In the genomic region with DNA sequence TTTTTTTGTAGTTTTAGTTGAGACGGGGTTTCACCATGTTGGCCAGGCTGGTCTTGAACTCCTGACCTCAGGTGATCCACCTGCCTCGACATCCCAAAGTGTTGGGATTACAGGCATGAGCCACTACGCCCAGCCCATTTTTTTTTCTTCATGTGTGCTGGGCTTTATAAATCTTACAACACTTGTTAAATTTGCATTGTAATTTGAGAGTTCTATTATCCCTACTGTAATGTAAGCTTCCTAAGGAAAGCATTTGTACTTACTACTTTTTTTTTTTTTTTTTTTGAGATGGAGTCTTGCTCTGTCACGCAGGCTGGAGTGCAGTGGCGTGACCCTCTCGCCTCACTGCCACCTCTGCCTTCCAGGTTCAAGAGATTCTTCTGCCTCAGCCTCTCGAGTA, we compare ENCODE assay signal across 8 cellular contexts. TPM values are rescaled to one million over a fixed set of nuclear protein-coding genes. Genes with fewer than 3 reads are reported as not detected.
DNase-seq lines count a peak whose midpoint lies in the region; ATAC-seq and TF ChIP-seq lines count a peak whose summit lies in the region.
"Not testable (repeated sequence)": the region's sequence is repeated elsewhere in the genome, so short reads cannot be mapped to it uniquely, and the experiment has no call there.

No MANE protein-coding gene starts in this region.

- 44 to 76% (median 63%) methylated on average over 7 of the region's 7 CpGs for WGBS in stomach, 5 donors

- H3K4me2 ChIP-seq in Karpas-422 (ENCODE audit: low read depth, low read length, poor library complexity, severe bottlenecking): peak overlapping the region; percentile 20

- not testable (repeated sequence) for H3K9me3 Mint-ChIP-seq in T-cell; activated T-cell treated with anti-CD3 and anti-CD28 coated beads, Interleukin-2, amount 50 U/mL, for 72 hours; MCF 10A (ENCODE audit: unreplicated experiment); natural killer cell treated with Interleukin-12 subunit alpha and Interleukin-12 subunit beta and Interleukin-15 and Interleukin-18, amount 100 ng/mL, for 72 hours

- not testable (repeated sequence) for TF ChIP-seq EP300 in stomach (IDR thresholded peaks at IDR 0.05)

- POLR2A ChIA-PET in T-cell (lab: Charles Lee): interaction anchor here in 1 of 2 donors (0.6 kb wide), 2 partner anchors 14 to 28 kb away, joined by 3 read pairs; no protein-coding TSS in a partner anchor
- POLR2A ChIA-PET in MCF 10A (lab: Yijun Ruan, JAX): interaction anchor here (1.2 to 1.9 kb wide), 2 partner anchors 10 to 66 kb away, joined by 3 to 4 read pairs; a partner anchor contains a TSS

- intact Hi-C loops in MCF 10A (cut with micrococcal nuclease): loop anchor here (1.0 to 5.0 kb wide), 2 partner anchors 122 to 165 kb away; a partner anchor contains a TSS
- intact Hi-C loops in stomach (cut with DNase I; ENCODE audit: low total_unique reads): not testable (repeated sequence)

- H3K4me3 Mint-ChIP-seq in T-cell: peak overlapping the region; percentile 47 to 93 (median 53)
- peak overlapping the region; percentile 80 to 98 for H3K4me3 Mint-ChIP-seq in activated T-cell treated with anti-CD3 and anti-CD28 coated beads, Interleukin-2, amount 50 U/mL, for 72 hours
- peak overlapping the region; percentile 58 for H3K4me3 Mint-ChIP-seq in MCF 10A (ENCODE audit: unreplicated experiment)
- H3K4me3 Mint-ChIP-seq in natural killer cell treated with Interleukin-12 subunit alpha and Interleukin-12 subunit beta and Interleukin-15 and Interleukin-18, amount 100 ng/mL, for 72 hours: peak overlapping the region; percentile 63

- not testable (repeated sequence) for H3K9me3 ChIP-seq in Karpas-422 (ENCODE audit: low read length); stomach

- ATAC-seq in T-cell (replicated peaks in 1 of 4); activated T-cell treated with anti-CD3 and anti-CD28 coated beads, Interleukin-2, amount 50 U/mL, for 72 hours (replicated peaks in 1 of 2); natural killer cell treated with Interleukin-12 subunit alpha and Interleukin-12 subunit beta and Interleukin-15 and Interleukin-18, amount 100 ng/mL, for 72 hours: not testable (repeated sequence)
- ATAC-seq in foreskin keratinocyte: peak; percentile 14

- TSS peak; percentile 94 for BruUV-seq in MCF 10A (replicated peaks; lab: Mats Ljungman, UMichigan)

- peaks cover 15% of the 10 kb centered on the region for H3K36me3 Mint-ChIP-seq in T-cell
- H3K36me3 Mint-ChIP-seq in activated T-cell treated with anti-CD3 and anti-CD28 coated beads, Interleukin-2, amount 50 U/mL, for 72 hours (ENCODE audit: insufficient read depth in 2 of 2); MCF 10A (ENCODE audit: insufficient read depth, unreplicated experiment); natural killer cell treated with Interleukin-12 subunit alpha and Interleukin-12 subunit beta and Interleukin-15 and Interleukin-18, amount 100 ng/mL, for 72 hours: not testable (repeated sequence)

- DNase-seq in DMS53 (lab: John Stamatoyannopoulos, UW) (peak; percentile 16), foreskin keratinocyte (peak; percentile 69 to 78)
- not testable (repeated sequence) for DNase-seq in Karpas-422; T-cell; activated T-cell treated with anti-CD3 and anti-CD28 coated beads, Interleukin-2, amount 50 U/mL, for 72 hours; MCF 10A (ENCODE audit: unreplicated experiment); natural killer cell treated with Interleukin-12 subunit alpha and Interleukin-12 subunit beta and Interleukin-15 and Interleukin-18, amount 100 ng/mL, for 72 hours (ENCODE audit: low spot score); stomach

- H3K27ac Mint-ChIP-seq in T-cell: not testable (repeated sequence)
- H3K27ac Mint-ChIP-seq in activated T-cell treated with anti-CD3 and anti-CD28 coated beads, Interleukin-2, amount 50 U/mL, for 72 hours: peak overlapping the region; percentile 88
- H3K27ac Mint-ChIP-seq in MCF 10A (ENCODE audit: low read depth, unreplicated experiment): peak overlapping the region; percentile 92
- peak overlapping the region in 1 of 2 donors; percentile 94 for H3K27ac Mint-ChIP-seq in natural killer cell treated with Interleukin-12 subunit alpha and Interleukin-12 subunit beta and Interleukin-15 and Interleukin-18, amount 100 ng/mL, for 72 hours

- not testable (repeated sequence) for H3K9ac ChIP-seq in Karpas-422 (ENCODE audit: low read length)

- CTCF ChIA-PET in T-cell (lab: Charles Lee): not testable (repeated sequence)
- CTCF ChIA-PET in MCF 10A (lab: Yijun Ruan, JAX): interaction anchor here (0.6 kb wide), 1 partner anchor 103 kb away, joined by 3 read pairs; no protein-coding TSS in a partner anchor

- not testable (repeated sequence) for H3K9me2 ChIP-seq in Karpas-422 (replicated peaks; ENCODE audit: insufficient read depth, low read length)

- TF ChIP-seq CTCF in MCF 10A (IDR thresholded peaks at IDR 0.05; ENCODE audit: unreplicated experiment); foreskin keratinocyte (conservative IDR thresholded peaks at IDR 0.05); stomach (IDR thresholded peaks at IDR 0.05): not testable (repeated sequence)

- H3K4me1 Mint-ChIP-seq in T-cell: peaks cover 42 to 51% (median 45%) of the 10 kb centered on the region in 3 donors
- peaks cover 43% of the 10 kb centered on the region for H3K4me1 Mint-ChIP-seq in activated T-cell treated with anti-CD3 and anti-CD28 coated beads, Interleukin-2, amount 50 U/mL, for 72 hours (ENCODE audit: low read depth)
- peaks cover 12% of the 10 kb centered on the region for H3K4me1 Mint-ChIP-seq in MCF 10A (ENCODE audit: insufficient read depth, unreplicated experiment)
- H3K4me1 Mint-ChIP-seq in natural killer cell treated with Interleukin-12 subunit alpha and Interleukin-12 subunit beta and Interleukin-15 and Interleukin-18, amount 100 ng/mL, for 72 hours (ENCODE audit: low read depth in 2 of 2): peaks cover 26 to 30% of the 10 kb centered on the region in 2 donors

- not testable (repeated sequence) for H3K27me3 Mint-ChIP-seq in T-cell; activated T-cell treated with anti-CD3 and anti-CD28 coated beads, Interleukin-2, amount 50 U/mL, for 72 hours (ENCODE audit: low read depth); MCF 10A (ENCODE audit: insufficient read depth, unreplicated experiment); natural killer cell treated with Interleukin-12 subunit alpha and Interleukin-12 subunit beta and Interleukin-15 and Interleukin-18, amount 100 ng/mL, for 72 hours

- H3K27me3 ChIP-seq in Karpas-422 (ENCODE audit: low read length); foreskin keratinocyte; stomach: not testable (repeated sequence)

- peaks cover 76% of the 10 kb centered on the region for H3K79me2 ChIP-seq in Karpas-422 (ENCODE audit: low read length)

- not testable (repeated sequence) for H4K20me1 ChIP-seq in Karpas-422 (ENCODE audit: insufficient read depth, low read depth, low read length)

- peaks cover 33% of the 10 kb centered on the region for H3K4me1 ChIP-seq in Karpas-422 (ENCODE audit: low read length)
- peaks cover 17% of the 10 kb centered on the region for H3K4me1 ChIP-seq in foreskin keratinocyte
- H3K4me1 ChIP-seq in stomach: peaks cover 9 to 68% (median 43%) of the 10 kb centered on the region in 4 donors

- H3K27ac ChIP-seq in Karpas-422 (ENCODE audit: low read length); foreskin keratinocyte: not testable (repeated sequence)
- peak overlapping the region in 4 of 5 donors; percentile 32 to 91 (median 71) for H3K27ac ChIP-seq in stomach

- H3K36me3 ChIP-seq in Karpas-422 (ENCODE audit: insufficient read depth, low read length) (peaks cover 14% of the 10 kb centered on the region; the same call in 1 of the 2 replicates), stomach (peaks cover 0 to 19% (median 15%) of the 10 kb centered on the region in 4 donors)

- not testable (repeated sequence) for TF ChIP-seq POLR2A in stomach (IDR thresholded peaks at IDR 0.05)

- H3K4me3 ChIP-seq in Karpas-422 (ENCODE audit: low read length); stomach: not testable (repeated sequence)

- not testable (repeated sequence) for H2AFZ ChIP-seq in Karpas-422 (ENCODE audit: low read length)

RNA-seq across cellular contexts. Expression of a gene that starts 2.3 kb away (rescaled TPM):
- 25.1 and 66.2 TPM in 2 replicates for total RNA-seq in Karpas-422 (2014; rRNA removed; shearing (Covaris generic); ENCODE audit: low replicate concordance)
- total RNA-seq in T-cell (10 to 100 TPM; 21.5 to 31.8 (median 24.5) TPM), MCF 10A (2022) (15.1 and 20.7 TPM in 2 replicates), foreskin keratinocyte (20.5 and 20.7 TPM in 2 replicates), stomach (100 to 1,000 TPM in 2 of 5 donors, 10 to 100 TPM in 3; 37.1 to 206 (median 83.6) TPM)
- 10 to 100 TPM; 17.2 to 19.2 TPM for total RNA-seq in activated T-cell treated with anti-CD3 and anti-CD28 coated beads, Interleukin-2, amount 50 U/mL, for 72 hours
- polyA plus RNA-seq in foreskin keratinocyte (5.7 and 7.6 TPM in 2 replicates), stomach (10 to 100 TPM in 1 of 3 donors, 1 to 10 TPM in 2; 5.7 to 12.4 (median 9.6) TPM)
- total RNA-seq in natural killer cell treated with Interleukin-12 subunit alpha and Interleukin-12 subunit beta and Interleukin-15 and Interleukin-18, amount 100 ng/mL, for 72 hours: 10 to 100 TPM; 22.2 to 26.6 TPM
